Comparison of ENCODE assay signal across 8 cellular contexts in genomic region chr2:84969511-84970265, GRCh38. TPM values are rescaled to one million over a fixed set of nuclear protein-coding genes. Genes with fewer than 3 reads are reported as not detected.
DNase-seq lines count a peak whose midpoint lies in the region; ATAC-seq and TF ChIP-seq lines count a peak whose summit lies in the region.

No MANE protein-coding gene starts in this region.

- no peaks in the 10 kb centered on the region for H3K9me3 ChIP-seq in Loucy (ENCODE audit: insufficient read depth, low read depth, low read length)
- no peaks in the 10 kb centered on the region for H3K9me3 ChIP-seq in gastrocnemius medialis

- H3K4me2 ChIP-seq in Loucy (ENCODE audit: low read depth, low read length, poor library complexity, severe bottlenecking): peak overlapping the region; percentile 90

- H3K9ac ChIP-seq in Loucy (ENCODE audit: low read depth, low read length, poor library complexity, severe bottlenecking): peak overlapping the region; percentile 87

- peak overlapping the region; percentile 87 for H3K4me3 ChIP-seq in Loucy (ENCODE audit: low read length, poor library complexity, severe bottlenecking)
- peak overlapping the region; percentile 81 to 96 (median 92) for H3K4me3 ChIP-seq in gastrocnemius medialis

- peaks cover 60% of the 10 kb centered on the region for H3K79me2 ChIP-seq in Loucy (ENCODE audit: insufficient read depth, low read length)

- no peaks in the 10 kb centered on the region for H3K9me2 ChIP-seq in Loucy (replicated peaks; ENCODE audit: low read depth, low read length)

- ATAC-seq in gastrocnemius medialis: no peak
- no peak for ATAC-seq in GM18873 (IDR thresholded peaks at IDR 0.05; ENCODE audit: low FRiP score, unreplicated experiment)
- ATAC-seq in GM21723 (IDR thresholded peaks at IDR 0.05; ENCODE audit: unreplicated experiment): no peak

- no peaks in the 10 kb centered on the region for H3K36me3 ChIP-seq in Loucy (ENCODE audit: insufficient read depth, low read length)
- peaks cover 0 to 3% of the 10 kb centered on the region in 2 donors for H3K36me3 ChIP-seq in gastrocnemius medialis

- H3F3A ChIP-seq in Loucy (ENCODE audit: low read depth): no peaks in the 10 kb centered on the region

- DNase-seq in GF-D8 (lab: John Stamatoyannopoulos, UW) (peak; percentile 23), globus pallidus (ENCODE audit: low spot score) (peak; percentile 16), gastrocnemius medialis (no peak), GOT3 (lab: John Stamatoyannopoulos, UW) (no peak)
- peak; percentile 71 for DNase-seq in activated effector memory CD4-positive, alpha-beta T cell treated with anti-CD3 and anti-CD28 coated beads, Interleukin-2, amount 50 U/mL, for 16 hours

- H3K4me1 ChIP-seq in Loucy (ENCODE audit: insufficient read depth, low read length, poor library complexity, severe bottlenecking) (peaks cover 29% of the 10 kb centered on the region), gastrocnemius medialis (peaks cover 39 to 40% of the 10 kb centered on the region in 2 donors)

- peaks cover 38% of the 10 kb centered on the region for H4K20me1 ChIP-seq in Loucy (ENCODE audit: insufficient read depth, low read length, poor library complexity, severe bottlenecking)

- in situ Hi-C loops in gastrocnemius medialis (cut with MboI; ENCODE audit: low sequenced_read_pairs in 4 of 4): no loop called here

- TF ChIP-seq CTCF in Loucy (conservative IDR thresholded peaks at IDR 0.05; ENCODE audit: low read length): no peak
- TF ChIP-seq CTCF in gastrocnemius medialis (IDR thresholded peaks at IDR 0.05 in 4 of 5, conservative IDR thresholded peaks at IDR 0.05 in 1 of 5): no peak

- H3K27me3 ChIP-seq in Loucy (ENCODE audit: insufficient read depth, low read length, poor library complexity, severe bottlenecking) (no peaks in the 10 kb centered on the region), gastrocnemius medialis (no peaks in the 10 kb centered on the region)

- intact Hi-C loops in gastrocnemius medialis (cut with DNase I; ENCODE audit: low total_unique reads): loop anchor here (2.0 kb wide), 1 partner anchor 47 kb away; no protein-coding TSS in a partner anchor

- no peak for TF ChIP-seq POLR2A in gastrocnemius medialis (IDR thresholded peaks at IDR 0.05)

- peak overlapping the region; percentile 52 for H2AFZ ChIP-seq in Loucy (ENCODE audit: low read length)

- peak overlapping the region; percentile 92 to 99 (median 97) for H3K27ac ChIP-seq in gastrocnemius medialis

RNA-seq across cellular contexts. Expression of gene KCMF1, which starts 1.3 kb away (rescaled TPM):
- 100 to 1,000 TPM; 158 to 178 (median 165) TPM for total RNA-seq in gastrocnemius medialis

Comparison
In these comparisons a context has a peak if more than half of its experiments do, and no peak if none do; other contexts are left out.
1. DNase-seq: peak in GF-D8 (single experiment), activated effector memory CD4-positive, alpha-beta T cell treated with anti-CD3 and anti-CD28 coated beads, Interleukin-2, amount 50 U/mL, for 16 hours (single experiment) and globus pallidus (single experiment); none in gastrocnemius medialis (0 of 2) and GOT3 (single experiment).